ENCODE assay signal across 13 cellular contexts in genomic region chr4:154406022-154406835, GRCh38.
A peak's percentile ranks its signal among the peaks of the same experiment; 100 is the strongest.
DNase-seq lines count a peak whose midpoint lies in the region; ATAC-seq and TF ChIP-seq lines count a peak whose summit lies in the region.
"Had no signal": no experiment of that assay in that cellular context is flagged by ENCODE, and none has a peak within 500 bp of the region (broad histone marks: within the 10 kb centered on the region; RNA-seq: fewer than 3 reads in every experiment).

No MANE protein-coding gene starts in this region.

- TF ChIP-seq CTCF in GM10248 (IDR thresholded peaks at IDR 0.05; ENCODE audit: control extremely low read depth, extremely low read depth, low read depth, missing control alignments) (no peak), dorsolateral prefrontal cortex (IDR thresholded peaks at IDR 0.05 in 54 of 56, conservative IDR thresholded peaks at IDR 0.05 in 2 of 56; ENCODE audit: low read depth in 1 of 56, partially characterized antibody in 56 of 56) (no peak)

- peak; percentile 41 for DNase-seq in GM10248 (ENCODE audit: extremely low spot score)
- peak; percentile 51 for DNase-seq in SKM-1 treated with dmso at 0.1 percent for 144 hours (lab: John Stamatoyannopoulos, UW; ENCODE audit: unreplicated experiment)
- no peak for DNase-seq in dorsolateral prefrontal cortex
- DNase-seq in RPMI8226, result no peak
- no peak for DNase-seq in mucosa of gallbladder (ENCODE audit: low spot score)
- DNase-seq in OCI-M2 (lab: John Stamatoyannopoulos, UW; ENCODE audit: unreplicated experiment), result no peak
- DNase-seq: kidney glomerular epithelial cell, NCI-H2081, ovary had no signal

- POLR2A ChIA-PET in GM10248 (lab: Yijun Ruan, JAX), result no interaction called here

- CTCF ChIA-PET in GM10248 (lab: Yijun Ruan, JAX), result interaction anchor here (1.0 kb wide), 1 partner anchor 10 kb away, joined by 3 read pairs; no protein-coding TSS in a partner anchor

- intact Hi-C loops in dorsolateral prefrontal cortex (cut with DNase I), result no loop called here

- H3K27ac ChIP-seq in dorsolateral prefrontal cortex, result no peak overlapping the region
- H3K27ac ChIP-seq: ascending aorta, HL-60, ovary had no signal

- peak; percentile 87 for ATAC-seq in GM19452 (IDR thresholded peaks at IDR 0.05; ENCODE audit: unreplicated experiment)
- ATAC-seq in HG03039 (IDR thresholded peaks at IDR 0.05; ENCODE audit: unreplicated experiment), result peak; percentile 88

- no peak overlapping the region for H3K4me3 ChIP-seq in dorsolateral prefrontal cortex
- H3K4me3 ChIP-seq: ascending aorta, ovary had no signal

- H3K27me3 ChIP-seq in dorsolateral prefrontal cortex, result peaks cover 0 to 11% (median 0%) of the 10 kb centered on the region in 45 donors
- H3K27me3 ChIP-seq: ascending aorta, ovary had no signal

Comparison
In these comparisons a context has a peak if more than half of its experiments do, and no peak if none do; other contexts are left out.
1. DNase-seq: peak in GM10248 (single experiment) and SKM-1 treated with dmso at 0.1 percent for 144 hours (single experiment); none in dorsolateral prefrontal cortex (0 of 10), RPMI8226 (single experiment), mucosa of gallbladder (single experiment) and OCI-M2 (single experiment).